8 cellular contexts compared by ENCODE assay signal in genomic region chr1:54791880-54792522, GRCh38. TPM values are rescaled to one million over a fixed set of nuclear protein-coding genes. Genes with fewer than 3 reads are reported as not detected.
A peak's percentile ranks its signal among the peaks of the same experiment; 100 is the strongest.
DNase-seq lines count a peak whose midpoint lies in the region; ATAC-seq and TF ChIP-seq lines count a peak whose summit lies in the region.

No MANE protein-coding gene starts in this region.

- peaks cover 5% of the 10 kb centered on the region for H3K36me3 Mint-ChIP-seq in activated CD8-positive, alpha-beta T cell treated with anti-CD3 and anti-CD28 coated beads for 36 hours (ENCODE audit: low read depth)

- TF ChIP-seq CTCF in LNCaP clone FGC (IDR thresholded peaks at IDR 0.05; ENCODE audit: control insufficient read depth, extremely low read depth, insufficient read depth), result peak; percentile 79
- TF ChIP-seq CTCF in activated CD8-positive, alpha-beta T cell treated with anti-CD3 and anti-CD28 coated beads for 36 hours (IDR thresholded peaks at IDR 0.05), result peak; percentile 85
- peak; percentile 24 for TF ChIP-seq CTCF in thoracic aorta (IDR thresholded peaks at IDR 0.05)

- intact Hi-C loops in activated CD8-positive, alpha-beta T cell treated with anti-CD3 and anti-CD28 coated beads for 36 hours (cut with micrococcal nuclease), result loop anchor here (5.0 kb wide), 1 partner anchor 120 kb away; no protein-coding TSS in a partner anchor

- peaks cover 5% of the 10 kb centered on the region for H3K9me3 ChIP-seq in thoracic aorta

- no peaks in the 10 kb centered on the region for H3K4me1 ChIP-seq in thoracic aorta (ENCODE audit: control insufficient read depth in 1 of 2, low read depth in 2 of 2)

- no peaks in the 10 kb centered on the region for H3K27me3 ChIP-seq in thoracic aorta (replicated peaks; ENCODE audit: insufficient read depth)

- ATAC-seq in activated CD8-positive, alpha-beta T cell treated with anti-CD3 and anti-CD28 coated beads for 36 hours, result peak; percentile 67
- ATAC-seq in thoracic aorta (ENCODE audit: insufficient number of reproducible peaks, low FRiP score, low read depth) (no peak), GM18858 (IDR thresholded peaks at IDR 0.05; ENCODE audit: unreplicated experiment) (no peak), GM21515 (IDR thresholded peaks at IDR 0.05; ENCODE audit: unreplicated experiment) (no peak)

- peak; percentile 5 for DNase-seq in GDM1 (lab: John Stamatoyannopoulos, UW)
- no peak for DNase-seq in LNCaP clone FGC (ENCODE audit: low read depth)
- DNase-seq in activated CD8-positive, alpha-beta T cell treated with anti-CD3 and anti-CD28 coated beads for 36 hours, result peak; percentile 83
- peak; percentile 75 for DNase-seq in islet precursor cell
- no peak for DNase-seq in thoracic aorta (ENCODE audit: low spot score)
- DNase-seq in ecto neural progenitor cell (ENCODE audit: low spot score), result no peak

- CTCF ChIA-PET in activated CD8-positive, alpha-beta T cell treated with anti-CD3 and anti-CD28 coated beads for 36 hours (lab: Charles Lee), result interaction anchor here (0.6 to 4.0 kb wide), 25 partner anchors 8 to 611 kb away, joined by 3 to 44 read pairs (median 5); partner anchors contain the start of genes TTC22 and TTC4

- H3K27ac ChIP-seq in thoracic aorta, result no peak overlapping the region

- H3K27ac Mint-ChIP-seq in activated CD8-positive, alpha-beta T cell treated with anti-CD3 and anti-CD28 coated beads for 36 hours, result no peak overlapping the region

- peaks cover 1% of the 10 kb centered on the region for H3K9me3 Mint-ChIP-seq in activated CD8-positive, alpha-beta T cell treated with anti-CD3 and anti-CD28 coated beads for 36 hours

- H3K4me3 ChIP-seq in LNCaP clone FGC (ENCODE audit: low read depth, low read length) (no peak overlapping the region), thoracic aorta (no peak overlapping the region)

- no peak overlapping the region for H3K4me3 Mint-ChIP-seq in activated CD8-positive, alpha-beta T cell treated with anti-CD3 and anti-CD28 coated beads for 36 hours

- H3K27me3 Mint-ChIP-seq in activated CD8-positive, alpha-beta T cell treated with anti-CD3 and anti-CD28 coated beads for 36 hours, result no peaks in the 10 kb centered on the region

- H3K36me3 ChIP-seq in thoracic aorta, result no peaks in the 10 kb centered on the region

- peaks cover 7% of the 10 kb centered on the region for H3K4me1 Mint-ChIP-seq in activated CD8-positive, alpha-beta T cell treated with anti-CD3 and anti-CD28 coated beads for 36 hours (ENCODE audit: low read depth)

- POLR2A ChIA-PET in activated CD8-positive, alpha-beta T cell treated with anti-CD3 and anti-CD28 coated beads for 36 hours (lab: Charles Lee), result interaction anchor here (1.2 to 2.4 kb wide), 3 partner anchors 9 to 27 kb away, joined by 3 to 8 read pairs (median 5); partner anchors contain the start of gene TTC22

RNA-seq across cellular contexts. Expression of gene TTC22, which starts 9.1 kb away (rescaled TPM):
- 1 to 10 TPM; 3.3 to 3.5 TPM for total RNA-seq in activated CD8-positive, alpha-beta T cell treated with anti-CD3 and anti-CD28 coated beads for 36 hours
- under 1 TPM in 1 of 2 donors, not detected in 1; 0.63 TPM for total RNA-seq in thoracic aorta

RNA-seq across cellular contexts. Expression of gene PARS2, which starts 27.7 kb away (rescaled TPM):
- 1 to 10 TPM; 6.0 to 6.7 TPM for total RNA-seq in activated CD8-positive, alpha-beta T cell treated with anti-CD3 and anti-CD28 coated beads for 36 hours
- 1 to 10 TPM; 2.8 to 3.1 TPM for total RNA-seq in thoracic aorta

Comparison
In these comparisons a context has a peak if more than half of its experiments do, and no peak if none do; other contexts are left out.
1. DNase-seq: peak in GDM1 (single experiment), activated CD8-positive, alpha-beta T cell treated with anti-CD3 and anti-CD28 coated beads for 36 hours (single experiment) and islet precursor cell (single experiment); none in LNCaP clone FGC (single experiment), thoracic aorta (single experiment) and ecto neural progenitor cell (single experiment).
2. CTCF ChIP-seq: peak in every context shown above with its lines; median percentile 85 in activated CD8-positive, alpha-beta T cell treated with anti-CD3 and anti-CD28 coated beads for 36 hours; 79 in LNCaP clone FGC; 24 in thoracic aorta.